1 cellular context compared by ENCODE assay signal in genomic region chr16:70697601-70698170, GRCh38.
TF ChIP-seq lines count a peak whose summit lies in the region.

No MANE protein-coding gene starts in this region.

TF ChIP-seq in A549, 52 proteins besides CTCF, POLR2A, EP300 and RAD21 (continued from another document):
- TF ChIP-seq HES2 (IDR thresholded peaks at IDR 0.05), result no peak
